ENCODE assay signal across 7 cellular contexts in genomic region chr16:22192261-22193133, GRCh38. TPM values are rescaled to one million over a fixed set of nuclear protein-coding genes. Genes with fewer than 3 reads are reported as not detected.
DNase-seq lines count a peak whose midpoint lies in the region; ATAC-seq lines count a peak whose summit lies in the region.

No MANE protein-coding gene starts in this region.

- ATAC-seq in GM18517 (IDR thresholded peaks at IDR 0.05; ENCODE audit: unreplicated experiment) (peak; percentile 28), T-cell (replicated peaks in 1 of 4) (peak in 2 of 4 experiments; percentile 3 to 23), HG02852 (IDR thresholded peaks at IDR 0.05; ENCODE audit: unreplicated experiment) (no peak)

- peaks cover 2% of the 10 kb centered on the region for H3K27me3 Mint-ChIP-seq in IgD-negative memory B cell
- H3K27me3 Mint-ChIP-seq in T-cell, result peaks cover 0 to 5% of the 10 kb centered on the region in 2 donors

- DNase-seq in T-cell, result peak; percentile 52 to 93 (median 86)
- peak; percentile 64 for DNase-seq in amniotic stem cell (lab: John Stamatoyannopoulos, UW)
- DNase-seq in hippocampal formation (lab: John Stamatoyannopoulos, UW), result peak; percentile 30 to 42
- DNase-seq in skeletal muscle cell (ENCODE audit: low read depth), result peak; percentile 82

- POLR2A ChIA-PET in T-cell (lab: Charles Lee), result interaction anchor here (0.5 to 2.1 kb wide), 6 partner anchors 14 to 245 kb away, joined by 4 to 27 read pairs (median 6); partner anchors contain the start of genes POLR3E (in 1 of the 2) and UQCRC2 (in 1 of the 2)

- no peaks in the 10 kb centered on the region for H3K36me3 Mint-ChIP-seq in IgD-negative memory B cell
- no peaks in the 10 kb centered on the region for H3K36me3 Mint-ChIP-seq in T-cell

- H3K4me1 Mint-ChIP-seq in IgD-negative memory B cell (peaks cover 39 to 57% (median 44%) of the 10 kb centered on the region in 3 donors), T-cell (peaks cover 64 to 70% (median 70%) of the 10 kb centered on the region in 3 donors)

- H3K4me3 Mint-ChIP-seq in IgD-negative memory B cell (peak overlapping the region; percentile 84 to 99 (median 97)), T-cell (peak overlapping the region; percentile 83 to 91 (median 84))

- CTCF ChIA-PET in T-cell (lab: Charles Lee), result interaction anchor here in 1 of 2 donors (1.2 to 2.0 kb wide), 3 partner anchors 93 to 107 kb away, joined by 6 to 15 read pairs (median 8); partner anchors contain the start of gene POLR3E

- H3K9me3 Mint-ChIP-seq in IgD-negative memory B cell (peaks cover 0 to 6% (median 2%) of the 10 kb centered on the region in 3 donors), T-cell (peaks cover 0 to 13% (median 6%) of the 10 kb centered on the region in 3 donors)

- H3K4me3 ChIP-seq in skeletal muscle cell (ENCODE audit: low read depth, low read length), result peak overlapping the region; percentile 58

- H3K27ac Mint-ChIP-seq in IgD-negative memory B cell (peak overlapping the region; percentile 97 to 99 (median 98)), T-cell (peak overlapping the region; percentile 99 to 100)

RNA-seq across cellular contexts. Expression of gene EEF2K, which starts 13.6 kb away (rescaled TPM):
- 2.2 TPM for polyA plus RNA-seq in IgD-negative memory B cell
- 10 to 100 TPM; 15.5 to 21.5 (median 21.0) TPM for total RNA-seq in T-cell

RNA-seq across cellular contexts. Expression of gene SDR42E2, which starts 30.2 kb away (rescaled TPM):
- 0.20 TPM for polyA plus RNA-seq in IgD-negative memory B cell
- 1 to 10 TPM in 2 of 5 donors, under 1 TPM in 3; 0.28 to 2.9 (median 0.39) TPM for total RNA-seq in T-cell

Comparison
In these comparisons a context has a peak if more than half of its experiments do, and no peak if none do; other contexts are left out.
1. DNase-seq: peak in every context shown above with its lines; median percentile 86 in T-cell; 82 in skeletal muscle cell; 64 in amniotic stem cell; 36 in hippocampal formation.